ENCODE assay signal across 1 cellular context in the genomic region with DNA sequence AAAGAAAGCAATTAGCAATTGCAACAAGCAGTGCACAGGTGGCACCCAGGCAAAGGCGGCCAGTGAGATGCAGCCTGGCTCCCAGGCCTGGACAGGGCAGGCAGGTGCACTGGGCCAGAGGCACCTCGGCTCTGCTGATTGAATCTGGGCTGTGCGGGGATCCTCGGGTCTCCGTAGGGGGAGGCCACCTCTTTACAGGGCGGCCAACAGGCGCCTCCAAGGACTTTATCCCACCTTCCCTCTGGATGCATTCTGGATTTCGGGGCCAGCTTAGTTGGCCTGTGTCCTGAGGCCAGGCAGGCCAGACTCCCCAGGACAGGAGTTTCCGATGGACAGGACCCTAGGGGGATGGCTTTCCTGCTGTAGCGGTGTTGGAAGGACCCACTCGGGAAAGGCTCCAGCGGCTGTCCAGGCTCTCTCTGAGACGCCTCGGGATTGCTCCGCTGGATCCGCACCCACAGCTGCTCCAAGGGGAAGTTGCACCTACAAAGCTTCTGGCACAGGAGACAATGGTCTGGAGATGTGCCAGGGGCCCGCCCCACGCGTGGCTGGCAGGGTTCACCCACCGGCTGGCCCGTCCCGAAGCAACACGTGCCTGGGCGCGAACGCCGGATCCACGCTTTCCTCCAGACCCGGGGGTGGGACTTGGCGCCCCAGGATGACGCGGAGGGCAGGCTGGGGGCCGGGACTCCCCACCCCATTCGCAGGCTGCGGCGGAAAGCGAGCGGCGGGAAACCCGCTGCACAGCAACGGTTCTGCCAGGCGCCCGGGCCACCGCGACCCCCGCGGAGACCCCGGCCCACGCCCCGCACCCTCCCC.
TF ChIP-seq lines count a peak whose summit lies in the region.

No MANE protein-coding gene starts in this region.

TF ChIP-seq in HepG2, 621 proteins besides CTCF, POLR2A, EP300 and RAD21 (continued from another document and continues in another):
- TF ChIP-seq ZNF720 (CRISPR knock-in tag; IDR thresholded peaks at IDR 0.05) (no peak), ZNF879 (CRISPR knock-in tag; IDR thresholded peaks at IDR 0.05) (no peak), TRIM24 (CRISPR knock-in tag; IDR thresholded peaks at IDR 0.05) (no peak), TCF12 (IDR thresholded peaks at IDR 0.05) (no peak), TCF12 (CRISPR knock-in tag; IDR thresholded peaks at IDR 0.05) (no peak), TARDBP (CRISPR knock-in tag; IDR thresholded peaks at IDR 0.05) (peak; percentile 37; the same call in 1 of the 2 replicates), SP5 (CRISPR knock-in tag; IDR thresholded peaks at IDR 0.05; ENCODE audit: borderline replicate concordance, low read depth) (peak; percentile 44; the same call in 1 of the 2 replicates), ZNF570 (CRISPR knock-in tag; IDR thresholded peaks at IDR 0.05; ENCODE audit: borderline replicate concordance) (no peak), ZNF275 (CRISPR knock-in tag; IDR thresholded peaks at IDR 0.05; ENCODE audit: borderline replicate concordance) (no peak; the same call in 1 of the 2 replicates), ZBTB20 (CRISPR knock-in tag; IDR thresholded peaks at IDR 0.05; ENCODE audit: borderline replicate concordance, low read depth) (no peak), GTF2F1 (IDR thresholded peaks at IDR 0.05; ENCODE audit: low read length) (no peak), AGO2 (optimal IDR thresholded peaks at IDR 0.05; ENCODE audit: low read depth, low read length) (peak; percentile 25), ZNF326 (CRISPR knock-in tag; IDR thresholded peaks at IDR 0.05; ENCODE audit: borderline replicate concordance) (no peak), ZNF3 (CRISPR knock-in tag; IDR thresholded peaks at IDR 0.05) (no peak), ZNF512B (CRISPR knock-in tag; IDR thresholded peaks at IDR 0.05; ENCODE audit: borderline replicate concordance) (no peak), KAT8 (CRISPR knock-in tag; IDR thresholded peaks at IDR 0.05) (no peak), RFXANK (CRISPR knock-in tag; IDR thresholded peaks at IDR 0.05) (no peak), ZBTB39 (CRISPR knock-in tag; IDR thresholded peaks at IDR 0.05) (no peak), ZNF383 (CRISPR knock-in tag; IDR thresholded peaks at IDR 0.05; ENCODE audit: borderline replicate concordance) (no peak), ZNF318 (CRISPR knock-in tag; IDR thresholded peaks at IDR 0.05) (no peak), AHR (CRISPR knock-in tag; IDR thresholded peaks at IDR 0.05) (0 out of 2 replicates have a peak, but pooled peaks have one; percentile 41), LCORL (IDR thresholded peaks at IDR 0.05) (no peak), LCORL (CRISPR knock-in tag; IDR thresholded peaks at IDR 0.05) (peak; percentile 40; the same call in 1 of the 2 replicates), KDM4B (CRISPR knock-in tag; IDR thresholded peaks at IDR 0.05) (peak; percentile 67; the same call in 1 of the 2 replicates), JDP2 (CRISPR knock-in tag; IDR thresholded peaks at IDR 0.05; ENCODE audit: borderline replicate concordance) (no peak), POLR2G (IDR thresholded peaks at IDR 0.05; ENCODE audit: low read depth, low read length) (peak; percentile 51), RBM22 (optimal IDR thresholded peaks at IDR 0.05; ENCODE audit: low read length) (no peak), CENPBD1 (CRISPR knock-in tag; IDR thresholded peaks at IDR 0.05; ENCODE audit: borderline replicate concordance, low read depth) (no peak), ZNF552 (CRISPR knock-in tag; IDR thresholded peaks at IDR 0.05; ENCODE audit: borderline replicate concordance) (no peak), IRF2 (CRISPR knock-in tag; IDR thresholded peaks at IDR 0.05) (peak; percentile 40; the same call in 1 of the 2 replicates)
- TF ChIP-seq, protein P1, sequence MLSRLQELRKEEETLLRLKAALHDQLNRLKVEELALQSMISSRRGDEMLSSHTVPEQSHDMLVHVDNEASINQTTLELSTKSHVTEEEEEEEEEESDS (CRISPR knock-in tag; IDR thresholded peaks at IDR 0.05; ENCODE audit: borderline replicate concordance) = no peak
- TF ChIP-seq, protein P2, sequence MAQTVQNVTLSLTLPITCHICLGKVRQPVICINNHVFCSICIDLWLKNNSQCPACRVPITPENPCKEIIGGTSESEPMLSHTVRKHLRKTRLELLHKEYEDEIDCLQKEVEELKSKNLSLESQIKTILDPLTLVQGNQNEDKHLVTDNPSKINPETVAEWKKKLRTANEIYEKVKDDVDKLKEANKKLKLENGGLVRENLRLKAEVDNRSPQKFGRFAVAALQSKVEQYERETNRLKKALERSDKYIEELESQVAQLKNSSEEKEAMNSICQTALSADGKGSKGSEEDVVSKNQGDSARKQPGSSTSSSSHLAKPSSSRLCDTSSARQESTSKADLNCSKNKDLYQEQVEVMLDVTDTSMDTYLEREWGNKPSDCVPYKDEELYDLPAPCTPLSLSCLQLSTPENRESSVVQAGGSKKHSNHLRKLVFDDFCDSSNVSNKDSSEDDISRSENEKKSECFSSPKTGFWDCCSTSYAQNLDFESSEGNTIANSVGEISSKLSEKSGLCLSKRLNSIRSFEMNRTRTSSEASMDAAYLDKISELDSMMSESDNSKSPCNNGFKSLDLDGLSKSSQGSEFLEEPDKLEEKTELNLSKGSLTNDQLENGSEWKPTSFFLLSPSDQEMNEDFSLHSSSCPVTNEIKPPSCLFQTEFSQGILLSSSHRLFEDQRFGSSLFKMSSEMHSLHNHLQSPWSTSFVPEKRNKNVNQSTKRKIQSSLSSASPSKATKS (CRISPR knock-in tag; IDR thresholded peaks at IDR 0.05) = no peak
- TF ChIP-seq, protein P3, sequence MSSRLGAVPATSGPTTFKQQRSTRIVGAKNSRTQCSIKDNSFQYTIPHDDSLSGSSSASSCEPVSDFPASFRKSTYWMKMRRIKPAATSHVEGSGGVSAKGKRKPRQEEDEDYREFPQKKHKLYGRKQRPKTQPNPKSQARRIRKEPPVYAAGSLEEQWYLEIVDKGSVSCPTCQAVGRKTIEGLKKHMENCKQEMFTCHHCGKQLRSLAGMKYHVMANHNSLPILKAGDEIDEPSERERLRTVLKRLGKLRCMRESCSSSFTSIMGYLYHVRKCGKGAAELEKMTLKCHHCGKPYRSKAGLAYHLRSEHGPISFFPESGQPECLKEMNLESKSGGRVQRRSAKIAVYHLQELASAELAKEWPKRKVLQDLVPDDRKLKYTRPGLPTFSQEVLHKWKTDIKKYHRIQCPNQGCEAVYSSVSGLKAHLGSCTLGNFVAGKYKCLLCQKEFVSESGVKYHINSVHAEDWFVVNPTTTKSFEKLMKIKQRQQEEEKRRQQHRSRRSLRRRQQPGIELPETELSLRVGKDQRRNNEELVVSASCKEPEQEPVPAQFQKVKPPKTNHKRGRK (CRISPR knock-in tag; IDR thresholded peaks at IDR 0.05) = no peak
- TF ChIP-seq, protein P4, sequence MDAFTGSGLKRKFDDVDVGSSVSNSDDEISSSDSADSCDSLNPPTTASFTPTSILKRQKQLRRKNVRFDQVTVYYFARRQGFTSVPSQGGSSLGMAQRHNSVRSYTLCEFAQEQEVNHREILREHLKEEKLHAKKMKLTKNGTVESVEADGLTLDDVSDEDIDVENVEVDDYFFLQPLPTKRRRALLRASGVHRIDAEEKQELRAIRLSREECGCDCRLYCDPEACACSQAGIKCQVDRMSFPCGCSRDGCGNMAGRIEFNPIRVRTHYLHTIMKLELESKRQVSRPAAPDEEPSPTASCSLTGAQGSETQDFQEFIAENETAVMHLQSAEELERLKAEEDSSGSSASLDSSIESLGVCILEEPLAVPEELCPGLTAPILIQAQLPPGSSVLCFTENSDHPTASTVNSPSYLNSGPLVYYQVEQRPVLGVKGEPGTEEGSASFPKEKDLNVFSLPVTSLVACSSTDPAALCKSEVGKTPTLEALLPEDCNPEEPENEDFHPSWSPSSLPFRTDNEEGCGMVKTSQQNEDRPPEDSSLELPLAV (CRISPR knock-in tag; conservative IDR thresholded peaks at IDR 0.05; ENCODE audit: low read depth) = no peak
